In the genomic region with DNA sequence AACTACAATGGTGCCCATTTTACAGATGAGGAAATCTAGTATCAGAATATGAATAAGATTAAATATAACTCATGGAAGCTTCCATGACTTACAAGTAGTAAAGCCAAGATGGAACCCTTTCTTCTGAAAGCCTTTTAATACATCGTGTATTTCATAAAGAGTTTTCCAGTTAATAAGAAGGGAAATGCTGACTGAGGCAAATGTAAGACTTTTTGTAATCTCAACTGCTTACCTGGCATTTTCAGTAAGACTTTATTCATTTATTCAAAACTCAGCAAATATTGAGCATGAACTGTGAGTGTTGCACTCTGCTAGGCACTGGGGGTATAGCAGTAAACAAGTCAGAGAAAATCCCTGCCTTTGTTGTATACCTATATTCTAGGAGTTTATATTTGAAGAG, we compare ENCODE assay signal across 39 cellular contexts.
"Had no signal": no experiment of that assay in that cellular context is flagged by ENCODE, and none has a peak within 500 bp of the region (broad histone marks: within the 10 kb centered on the region; RNA-seq: fewer than 3 reads in every experiment).

No MANE protein-coding gene starts in this region.

- H3K4me1 ChIP-seq: adrenal gland, ascending aorta, body of pancreas, breast epithelium had no signal

- DNase-seq: activated effector memory CD4-positive, alpha-beta T cell treated with anti-CD3 and anti-CD28 coated beads, Interleukin-2, amount 50 U/mL, for 16 hours; activated effector memory CD4-positive, alpha-beta T cell treated with Interleukin-2 at 50 U/mL for 16 hours; activated gamma-delta T cell; activated gamma-delta T cell treated with Interleukin-2 at 50 U/mL for 16 hours; activated naive CD4-positive, alpha-beta T cell; activated naive CD4-positive, alpha-beta T cell treated with anti-CD3 and anti-CD28 coated beads for 36 hours; activated naive CD4-positive, alpha-beta T cell treated with anti-CD3 and anti-CD28 coated beads, Interleukin-2, amount 10 ng/mL, durations not matched to agents 7 days and 5 days; activated naive CD4-positive, alpha-beta T cell treated with anti-CD3 and anti-CD28 coated beads, Interleukin-2, amount 50 U/mL, for 16 hours; activated naive CD4-positive, alpha-beta T cell treated with Interleukin-2 at 50 U/mL for 16 hours; activated naive CD8-positive, alpha-beta T cell treated with anti-CD3 and anti-CD28 coated beads for 36 hours; activated naive CD8-positive, alpha-beta T cell treated with anti-CD3 and anti-CD28 coated beads, Interleukin-2, amount 10 ng/mL, durations not matched to agents 7 days and 5 days; activated naive CD8-positive, alpha-beta T cell treated with anti-CD3 and anti-CD28 coated beads, Interleukin-2, amount 50 U/mL, for 24 hours; activated T-cell treated with anti-CD3 and anti-CD28 coated beads, Interleukin-2, amount 50 U/mL, for 4 hours; activated T-cell treated with anti-CD3 and anti-CD28 coated beads, Interleukin-2, amount 50 U/mL, for 48 hours; activated T-cell treated with anti-CD3 and anti-CD28 coated beads, Interleukin-2, amount 50 U/mL, for 72 hours; adrenal gland; amniotic stem cell; amygdala; anterior cingulate cortex; aorta; body of pancreas; brain microvascular endothelial cell; caudate nucleus; central memory CD4-positive, alpha-beta T cell; cerebellar nuclear complex had no signal

- H3K27me3 Mint-ChIP-seq: activated naive CD4-positive, alpha-beta T cell treated with anti-CD3 and anti-CD28 coated beads, Interleukin-2, amount 10 ng/mL, durations not matched to agents 7 days and 5 days; activated naive CD4-positive, alpha-beta T cell treated with anti-CD3 and anti-CD28 coated beads, Interleukin-2, amount 50 U/mL, for 24 hours; activated naive CD8-positive, alpha-beta T cell; activated naive CD8-positive, alpha-beta T cell treated with anti-CD3 and anti-CD28 coated beads for 36 hours; activated naive CD8-positive, alpha-beta T cell treated with anti-CD3 and anti-CD28 coated beads, Interleukin-2, amount 10 ng/mL, durations not matched to agents 7 days and 5 days; activated naive CD8-positive, alpha-beta T cell treated with anti-CD3 and anti-CD28 coated beads, Interleukin-2, amount 50 U/mL, for 24 hours; activated T-helper 17 cell treated with anti-CD3 and anti-CD28 coated beads, Interleukin-2, amount 50 U/mL, for 72 hours; central memory CD8-positive, alpha-beta T cell had no signal

- H3K27me3 ChIP-seq: adrenal gland, ascending aorta, body of pancreas, brain microvascular endothelial cell, breast epithelium, cardiac muscle cell had no signal

- H3K4me3 Mint-ChIP-seq: activated naive CD4-positive, alpha-beta T cell treated with anti-CD3 and anti-CD28 coated beads for 36 hours; activated naive CD4-positive, alpha-beta T cell treated with anti-CD3 and anti-CD28 coated beads, Interleukin-2, amount 10 ng/mL, durations not matched to agents 7 days and 5 days; activated naive CD4-positive, alpha-beta T cell treated with anti-CD3 and anti-CD28 coated beads, Interleukin-2, amount 50 U/mL, for 24 hours; activated naive CD8-positive, alpha-beta T cell; activated naive CD8-positive, alpha-beta T cell treated with anti-CD3 and anti-CD28 coated beads for 36 hours; activated naive CD8-positive, alpha-beta T cell treated with anti-CD3 and anti-CD28 coated beads, Interleukin-2, amount 10 ng/mL, durations not matched to agents 7 days and 5 days; activated naive CD8-positive, alpha-beta T cell treated with anti-CD3 and anti-CD28 coated beads, Interleukin-2, amount 50 U/mL, for 24 hours; activated T-cell treated with anti-CD3 and anti-CD28 coated beads, Interleukin-2, amount 50 U/mL, for 4 hours; activated T-cell treated with anti-CD3 and anti-CD28 coated beads, Interleukin-2, amount 50 U/mL, for 72 hours; activated T-helper 1 cell treated with anti-CD3 and anti-CD28 coated beads, Interleukin-12 subunit alpha, Interleukin-12 subunit beta, Interleukin-2, Interleukin-4 antibody, amounts not matched to agents 30 ng/mL and 10 ng/mL and 1 ng/mL, durations not matched to agents 14 hours and 24 hours and 36 hours; activated T-helper 17 cell treated with anti-CD3 and anti-CD28 coated beads, Interleukin-2, amount 50 U/mL, for 72 hours; brain; central memory CD8-positive, alpha-beta T cell had no signal

- H3K4me3 ChIP-seq: adrenal gland, ascending aorta, body of pancreas, breast epithelium, cardiac muscle cell had no signal

- H3K9me3 ChIP-seq: adrenal gland, ascending aorta, body of pancreas, breast epithelium had no signal

- H3K27ac ChIP-seq: adrenal gland, ascending aorta, body of pancreas, brain microvascular endothelial cell, breast epithelium, cardiac muscle cell had no signal

- FAIRE-seq: astrocyte, bronchial epithelial cell, colon had no signal

- H3K9me3 Mint-ChIP-seq: activated naive CD4-positive, alpha-beta T cell treated with anti-CD3 and anti-CD28 coated beads for 36 hours; activated naive CD4-positive, alpha-beta T cell treated with anti-CD3 and anti-CD28 coated beads, Interleukin-2, amount 50 U/mL, for 24 hours; activated naive CD4-positive, alpha-beta T cell treated with anti-CD3 and anti-CD28 coated beads, Interleukin-2, amount 50 U/mL, for 72 hours; activated naive CD8-positive, alpha-beta T cell treated with anti-CD3 and anti-CD28 coated beads for 36 hours; activated naive CD8-positive, alpha-beta T cell treated with anti-CD3 and anti-CD28 coated beads, Interleukin-2, amount 10 ng/mL, durations not matched to agents 7 days and 5 days; activated naive CD8-positive, alpha-beta T cell treated with anti-CD3 and anti-CD28 coated beads, Interleukin-2, amount 50 U/mL, for 24 hours; activated T-cell treated with anti-CD3 and anti-CD28 coated beads, Interleukin-2, amount 50 U/mL, for 4 hours; activated T-helper 1 cell treated with anti-CD3 and anti-CD28 coated beads, Interleukin-12 subunit alpha, Interleukin-12 subunit beta, Interleukin-2, Interleukin-4 antibody, amounts not matched to agents 30 ng/mL and 10 ng/mL and 1 ng/mL, durations not matched to agents 14 hours and 24 hours and 36 hours; activated T-helper 17 cell treated with anti-CD3 and anti-CD28 coated beads, Interleukin-2, amount 50 U/mL, for 72 hours; activated T-helper 2 cell treated with anti-CD3 and anti-CD28 coated beads, Interferon-gamma antibody, Interleukin-2, Interleukin-4, amounts not matched to agents 10 μg/mL and 5 μg/mL and 100 μg/mL, durations not matched to agents 14 hours and 24 hours and 36 hours; brain had no signal

- H3K36me3 Mint-ChIP-seq: activated naive CD4-positive, alpha-beta T cell treated with anti-CD3 and anti-CD28 coated beads, Interleukin-2, amount 10 ng/mL, durations not matched to agents 7 days and 5 days; activated naive CD4-positive, alpha-beta T cell treated with anti-CD3 and anti-CD28 coated beads, Interleukin-2, amount 50 U/mL, for 24 hours; activated naive CD4-positive, alpha-beta T cell treated with anti-CD3 and anti-CD28 coated beads, Interleukin-2, amount 50 U/mL, for 72 hours; activated naive CD8-positive, alpha-beta T cell; activated naive CD8-positive, alpha-beta T cell treated with anti-CD3 and anti-CD28 coated beads for 36 hours; activated naive CD8-positive, alpha-beta T cell treated with anti-CD3 and anti-CD28 coated beads, Interleukin-2, amount 10 ng/mL, durations not matched to agents 7 days and 5 days; brain had no signal

- H3K36me3 ChIP-seq: adrenal gland, ascending aorta, brain microvascular endothelial cell, breast epithelium, cardiac muscle cell had no signal

- ATAC-seq: activated naive CD4-positive, alpha-beta T cell treated with anti-CD3 and anti-CD28 coated beads, Interleukin-2, amount 50 U/mL, for 72 hours; activated naive CD8-positive, alpha-beta T cell treated with anti-CD3 and anti-CD28 coated beads, Interleukin-2, amount 50 U/mL, for 24 hours; activated T-cell treated with anti-CD3 and anti-CD28 coated beads, Interleukin-2, amount 50 U/mL, for 4 hours; activated T-cell treated with anti-CD3 and anti-CD28 coated beads, Interleukin-2, amount 50 U/mL, for 72 hours; activated T-helper 17 cell treated with anti-CD3 and anti-CD28 coated beads, Interleukin-2, amount 50 U/mL, for 72 hours; body of pancreas had no signal

- H3K27ac Mint-ChIP-seq: activated naive CD4-positive, alpha-beta T cell treated with anti-CD3 and anti-CD28 coated beads for 36 hours; activated naive CD4-positive, alpha-beta T cell treated with anti-CD3 and anti-CD28 coated beads, Interleukin-2, amount 10 ng/mL, durations not matched to agents 7 days and 5 days; activated naive CD4-positive, alpha-beta T cell treated with anti-CD3 and anti-CD28 coated beads, Interleukin-2, amount 50 U/mL, for 24 hours; activated naive CD4-positive, alpha-beta T cell treated with anti-CD3 and anti-CD28 coated beads, Interleukin-2, amount 50 U/mL, for 72 hours; activated naive CD8-positive, alpha-beta T cell; activated naive CD8-positive, alpha-beta T cell treated with anti-CD3 and anti-CD28 coated beads for 36 hours; activated naive CD8-positive, alpha-beta T cell treated with anti-CD3 and anti-CD28 coated beads, Interleukin-2, amount 10 ng/mL, durations not matched to agents 7 days and 5 days; activated naive CD8-positive, alpha-beta T cell treated with anti-CD3 and anti-CD28 coated beads, Interleukin-2, amount 50 U/mL, for 24 hours; activated T-cell treated with anti-CD3 and anti-CD28 coated beads, Interleukin-2, amount 50 U/mL, for 72 hours; activated T-helper 1 cell treated with anti-CD3 and anti-CD28 coated beads, Interleukin-12 subunit alpha, Interleukin-12 subunit beta, Interleukin-2, Interleukin-4 antibody, amounts not matched to agents 30 ng/mL and 10 ng/mL and 1 ng/mL, durations not matched to agents 14 hours and 24 hours and 36 hours; activated T-helper 17 cell treated with anti-CD3 and anti-CD28 coated beads, Interleukin-2, amount 50 U/mL, for 72 hours; activated T-helper 2 cell treated with anti-CD3 and anti-CD28 coated beads, Interferon-gamma antibody, Interleukin-2, Interleukin-4, amounts not matched to agents 10 μg/mL and 5 μg/mL and 100 μg/mL, durations not matched to agents 14 hours and 24 hours and 36 hours; brain had no signal

- H3K4me1 Mint-ChIP-seq: activated naive CD4-positive, alpha-beta T cell treated with anti-CD3 and anti-CD28 coated beads, Interleukin-2, amount 10 ng/mL, durations not matched to agents 7 days and 5 days; activated naive CD4-positive, alpha-beta T cell treated with anti-CD3 and anti-CD28 coated beads, Interleukin-2, amount 50 U/mL, for 24 hours; activated naive CD8-positive, alpha-beta T cell treated with anti-CD3 and anti-CD28 coated beads for 36 hours; activated naive CD8-positive, alpha-beta T cell treated with anti-CD3 and anti-CD28 coated beads, Interleukin-2, amount 10 ng/mL, durations not matched to agents 7 days and 5 days; activated naive CD8-positive, alpha-beta T cell treated with anti-CD3 and anti-CD28 coated beads, Interleukin-2, amount 50 U/mL, for 24 hours; activated T-helper 17 cell treated with anti-CD3 and anti-CD28 coated beads, Interleukin-2, amount 50 U/mL, for 72 hours; central memory CD8-positive, alpha-beta T cell had no signal
